In the genomic region with DNA sequence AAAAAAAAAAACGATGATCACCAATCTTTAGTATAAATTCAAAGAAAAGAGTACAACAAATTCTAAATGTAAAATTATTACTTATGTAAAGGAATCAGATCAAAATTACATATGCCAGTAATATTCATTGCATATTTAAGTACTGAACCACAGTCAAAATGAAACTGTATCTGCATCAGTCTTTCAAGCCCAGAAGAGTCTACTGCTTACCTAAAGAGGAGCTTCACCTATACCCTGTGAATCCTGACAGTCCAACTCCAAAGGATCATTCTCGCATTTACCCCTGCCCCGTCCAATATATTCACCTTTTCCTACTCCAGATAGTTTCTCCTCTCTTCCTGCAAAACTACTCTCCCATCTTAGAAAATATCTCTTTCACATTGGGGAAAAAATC, we compare ENCODE assay signal across 13 cellular contexts. TPM values are rescaled to one million over a fixed set of nuclear protein-coding genes. Genes with fewer than 3 reads are reported as not detected.
DNase-seq lines count a peak whose midpoint lies in the region; ATAC-seq and TF ChIP-seq lines count a peak whose summit lies in the region.
"Had no signal": no experiment of that assay in that cellular context is flagged by ENCODE, and none has a peak within 500 bp of the region (broad histone marks: within the 10 kb centered on the region; RNA-seq: fewer than 3 reads in every experiment).

No MANE protein-coding gene starts in this region.

- no peaks in the 10 kb centered on the region for H3K9me3 ChIP-seq in T-helper 17 cell (ENCODE audit: control insufficient read depth, low read length, poor library complexity, severe bottlenecking)
- H3K9me3 ChIP-seq in skeletal muscle satellite cell (replicated peaks; ENCODE audit: low read length): no peaks in the 10 kb centered on the region

- peak overlapping the region; percentile 17 to 30 for H3K27ac Mint-ChIP-seq in activated naive CD4-positive, alpha-beta T cell treated with anti-CD3 and anti-CD28 coated beads, Interleukin-2, amount 50 U/mL, for 72 hours
- H3K27ac Mint-ChIP-seq in T-helper 17 cell: peak overlapping the region; percentile 85

- peak; percentile 66 to 87 for ATAC-seq in activated naive CD4-positive, alpha-beta T cell treated with anti-CD3 and anti-CD28 coated beads, Interleukin-2, amount 50 U/mL, for 72 hours
- ATAC-seq in GM21360 (IDR thresholded peaks at IDR 0.05; ENCODE audit: unreplicated experiment): peak; percentile 48
- no peak for ATAC-seq in T-helper 17 cell
- no peak for ATAC-seq in GM21737 (IDR thresholded peaks at IDR 0.05; ENCODE audit: unreplicated experiment)
- ATAC-seq in GM18505 (IDR thresholded peaks at IDR 0.05; ENCODE audit: unreplicated experiment): no peak

- peaks cover 51% of the 10 kb centered on the region for H3K4me1 Mint-ChIP-seq in T-helper 17 cell

- H3K4me3 Mint-ChIP-seq in T-helper 17 cell: peak overlapping the region; percentile 52

- no peak for TF ChIP-seq POLR2A in GM18505 (IDR thresholded peaks at IDR 0.05; ENCODE audit: borderline replicate concordance, extremely low read depth, insufficient read depth, insufficient read length)

- no peaks in the 10 kb centered on the region for H3K27me3 Mint-ChIP-seq in T-helper 17 cell

- no peak overlapping the region for H3K4me3 ChIP-seq in skeletal muscle satellite cell (ENCODE audit: low read length)
- H3K4me3 ChIP-seq: hepatocyte had no signal

- no peaks in the 10 kb centered on the region for H3K27me3 ChIP-seq in skeletal muscle satellite cell (ENCODE audit: control insufficient read depth, insufficient read depth, low read length)
- H3K27me3 ChIP-seq: hepatocyte had no signal

- no peak for DNase-seq in activated naive CD4-positive, alpha-beta T cell treated with anti-CD3 and anti-CD28 coated beads, Interleukin-2, amount 50 U/mL, for 72 hours (ENCODE audit: low spot score in 2 of 2)
- DNase-seq in activated naive CD4-positive, alpha-beta T cell treated with Interleukin-2 at 50 U/mL for 16 hours: no peak
- DNase-seq in T-helper 17 cell: no peak
- DNase-seq in kidney glomerular epithelial cell (lab: John Stamatoyannopoulos, UW): no peak
- DNase-seq: activated gamma-delta T cell treated with Interleukin-2 at 50 U/mL for 16 hours; effector CD4-positive, alpha-beta T cell; NCI-H524 treated with DMSO at 0.1 percent for 48 hours; posterior cingulate gyrus had no signal

- peaks cover 15% of the 10 kb centered on the region for H3K36me3 ChIP-seq in skeletal muscle satellite cell (ENCODE audit: insufficient read depth, low read length)

- H3K9ac ChIP-seq in skeletal muscle satellite cell (ENCODE audit: low read depth, low read length): peak overlapping the region; percentile 16

- H3K4me1 ChIP-seq in skeletal muscle satellite cell (ENCODE audit: control insufficient read depth, insufficient read depth, low read length): peaks cover 29% of the 10 kb centered on the region

- no peaks in the 10 kb centered on the region for H3K9me3 Mint-ChIP-seq in activated naive CD4-positive, alpha-beta T cell treated with anti-CD3 and anti-CD28 coated beads, Interleukin-2, amount 50 U/mL, for 72 hours

- H3K36me3 Mint-ChIP-seq in activated naive CD4-positive, alpha-beta T cell treated with anti-CD3 and anti-CD28 coated beads, Interleukin-2, amount 50 U/mL, for 72 hours: peaks cover 13 to 17% of the 10 kb centered on the region in 2 donors
- H3K36me3 Mint-ChIP-seq in T-helper 17 cell (ENCODE audit: low read depth): peaks cover 16% of the 10 kb centered on the region

- H3K4me2 ChIP-seq in skeletal muscle satellite cell (ENCODE audit: low read length): peak overlapping the region; percentile 66
- H3K4me2 ChIP-seq: hepatocyte had no signal

RNA-seq across cellular contexts. Expression of gene ATG5, which starts 9.2 kb away (rescaled TPM):
- 10 to 100 TPM; 23.5 to 28.2 TPM for total RNA-seq in activated naive CD4-positive, alpha-beta T cell treated with anti-CD3 and anti-CD28 coated beads, Interleukin-2, amount 50 U/mL, for 72 hours
- 10 to 100 TPM; 27.7 to 29.8 TPM for total RNA-seq in T-helper 17 cell
- 38.2 and 41.3 TPM in 2 replicates for total RNA-seq in skeletal muscle satellite cell (2012; rRNA removed)

RNA-seq across cellular contexts. Expression of gene CRYBG1, which starts 44.1 kb away (rescaled TPM):
- total RNA-seq in activated naive CD4-positive, alpha-beta T cell treated with anti-CD3 and anti-CD28 coated beads, Interleukin-2, amount 50 U/mL, for 72 hours: 10 to 100 TPM; 23.0 to 23.3 TPM
- 10 to 100 TPM; 61.0 to 62.4 TPM for total RNA-seq in T-helper 17 cell
- 84.3 and 98.1 TPM in 2 replicates for total RNA-seq in skeletal muscle satellite cell (2012; rRNA removed)

Comparison
In these comparisons a context has a peak if more than half of its experiments do, and no peak if none do; other contexts are left out.
1. ATAC-seq: peak in activated naive CD4-positive, alpha-beta T cell treated with anti-CD3 and anti-CD28 coated beads, Interleukin-2, amount 50 U/mL, for 72 hours (2 of 2) and GM21360 (single experiment); none in T-helper 17 cell (single experiment), GM21737 (single experiment) and GM18505 (single experiment).